In genomic region chr6:10478187-10479040, GRCh38 we compare ENCODE assay signal across 9 cellular contexts. TPM values are rescaled to one million over a fixed set of nuclear protein-coding genes. Genes with fewer than 3 reads are reported as not detected.
DNase-seq lines count a peak whose midpoint lies in the region; ATAC-seq, FAIRE-seq and TF ChIP-seq lines count a peak whose summit lies in the region.
"Had no signal": no experiment of that assay in that cellular context is flagged by ENCODE, and none has a peak within 500 bp of the region (broad histone marks: within the 10 kb centered on the region; RNA-seq: fewer than 3 reads in every experiment).

No MANE protein-coding gene starts in this region.

- no TSS peak for BruUV-seq in HepG2 (replicated peaks; lab: Mats Ljungman, UMichigan)

- H3K4me2 ChIP-seq in HepG2 (ENCODE audit: low read depth, low read length) = no peak overlapping the region

- no peaks in the 10 kb centered on the region for H3K36me3 ChIP-seq in body of pancreas (replicated peaks in 1 of 2; ENCODE audit: insufficient read depth in 1 of 2, low read depth in 2 of 2)
- no peaks in the 10 kb centered on the region for H3K36me3 ChIP-seq in HepG2 (replicated peaks in 1 of 2; ENCODE audit: control insufficient read depth in 1 of 2, insufficient read depth in 2 of 2, low read length in 2 of 2)

- 41 to 44% methylated on average over 8 to 10 of the region's 10 CpGs for WGBS in body of pancreas, 2 donors
- 33% methylated on average over 10 of the region's 10 CpGs for WGBS in HepG2 (ENCODE audit: low lambda C conversion rate)

- no peaks in the 10 kb centered on the region for H3K9me3 ChIP-seq in body of pancreas
- no peaks in the 10 kb centered on the region for H3K9me3 ChIP-seq in HepG2 (ENCODE audit: low read length)

- no peaks in the 10 kb centered on the region for H3K4me1 ChIP-seq in body of pancreas
- H3K4me1 ChIP-seq in HepG2 (ENCODE audit: insufficient read depth, low read length) = no peaks in the 10 kb centered on the region

- TF ChIP-seq EP300 in HepG2 (IDR thresholded peaks at IDR 0.05; ENCODE audit: low read depth in 2 of 2, low read length in 2 of 2) (no peak), HepG2 (CRISPR knock-in tag; IDR thresholded peaks at IDR 0.05; ENCODE audit: borderline replicate concordance) (no peak)

- POLR2A ChIA-PET in HepG2 (lab: Yijun Ruan, JAX) = interaction anchor here (0.6 to 2.2 kb wide), 5 partner anchors 27 to 259 kb away, joined by 3 to 14 read pairs (median 4); partner anchors contain the start of genes C6orf52 and PAK1IP1

- H2AFZ ChIP-seq in HepG2 (ENCODE audit: low read length) = no peak overlapping the region

- peak; percentile 54; the same call in 1 of the 2 replicates for TF ChIP-seq RAD21 in HepG2 (CRISPR knock-in tag; IDR thresholded peaks at IDR 0.05)

- H4K20me1 ChIP-seq in HepG2 (ENCODE audit: insufficient read depth, low read length) = no peaks in the 10 kb centered on the region

- H3K79me2 ChIP-seq in HepG2 (ENCODE audit: insufficient read depth, low read length) = no peaks in the 10 kb centered on the region

- in situ Hi-C loops in HepG2 (cut with HindIII; ENCODE audit: extremely low pct_ligation_motif_present, low pct_unique_long_range_greater_than_20kb) = loop anchor here (5.0 to 25.0 kb wide), 2 partner anchors 324 to 584 kb away; no protein-coding TSS in a partner anchor

- CTCF ChIA-PET in HepG2 (lab: Yijun Ruan, JAX; ENCODE audit: low intra/inter-chr PET ratio, low total read pairs) = interaction anchor here (1.0 to 3.5 kb wide), 3 partner anchors 26 to 322 kb away, joined by 4 to 41 read pairs (median 7); no protein-coding TSS in a partner anchor

- FAIRE-seq in H54 (lab: Jason Lieb, UNC) (peak; percentile 60), HepG2 (lab: Jason Lieb, UNC) (peak; percentile 80)
- FAIRE-seq: A204.1 had no signal

- DNase-seq in DMS 273 (lab: John Stamatoyannopoulos, UW; ENCODE audit: unreplicated experiment) (peak; percentile 75), DMS 273 treated with DMSO at 0.1 percent for 48 hours (lab: John Stamatoyannopoulos, UW) (no peak), H54 (ENCODE audit: insufficient read length, low spot score) (peak; percentile 25), NCI-H2227 (lab: John Stamatoyannopoulos, UW; ENCODE audit: unreplicated experiment) (peak; percentile 58), body of pancreas (peak in 1 of 4 donors; percentile 4), HepG2 (ENCODE audit: low spot score) (peak; percentile 58)

- H3K27me3 ChIP-seq in body of pancreas (no peaks in the 10 kb centered on the region), HepG2 (ENCODE audit: control insufficient read depth in 1 of 2, insufficient read depth in 2 of 2, low read length in 2 of 2) (peaks cover 0 to 7% of the 10 kb centered on the region in 2 experiments; a peak in 1 of 5 replicates)

- intact Hi-C loops in body of pancreas (cut with DNase I) = loop anchor here (5.0 kb wide), 1 partner anchor 324 kb away; no protein-coding TSS in a partner anchor
- intact Hi-C loops in HepG2 (cut with micrococcal nuclease; ENCODE audit: unreplicated experiment) = loop anchor here (1.0 to 2.0 kb wide), 4 partner anchors 26 to 323 kb away; no protein-coding TSS in a partner anchor

- no peak overlapping the region for H3K4me3 ChIP-seq in body of pancreas
- no peak overlapping the region for H3K4me3 ChIP-seq in HepG2 (replicated peaks in 1 of 3; ENCODE audit: insufficient read depth in 1 of 3, low read depth in 2 of 3, low read length in 3 of 3)

- H3K27ac ChIP-seq in body of pancreas (no peak overlapping the region), HepG2 (ENCODE audit: extremely low read length, insufficient read depth, low read length) (no peak overlapping the region)

- no peak for ATAC-seq in body of pancreas
- peak; percentile 67 for ATAC-seq in HepG2
- ATAC-seq in HG02763 (IDR thresholded peaks at IDR 0.05; ENCODE audit: unreplicated experiment) = no peak
- no peak for ATAC-seq in GM21717 (IDR thresholded peaks at IDR 0.05; ENCODE audit: unreplicated experiment)

- no peak overlapping the region for H3K9ac ChIP-seq in HepG2 (ENCODE audit: insufficient read depth, low read depth, low read length)

- TF ChIP-seq POLR2A in H54 (IDR thresholded peaks at IDR 0.05; ENCODE audit: low read depth, low read length) (no peak), body of pancreas (IDR thresholded peaks at IDR 0.05) (no peak), HepG2 (IDR thresholded peaks at IDR 0.05; ENCODE audit: insufficient read depth in 1 of 2, low read depth in 2 of 2, low read length in 2 of 2) (no peak)

- TF ChIP-seq CTCF in body of pancreas (IDR thresholded peaks at IDR 0.05) = peak; percentile 41 to 72 (median 64)
- peak; percentile 78 for TF ChIP-seq CTCF in HepG2 (CRISPR knock-in tag; IDR thresholded peaks at IDR 0.05)

TF ChIP-seq in HepG2, 621 proteins besides CTCF, POLR2A, EP300 and RAD21 (continues in another document):
- TF ChIP-seq ZNF362 (CRISPR knock-in tag; IDR thresholded peaks at IDR 0.05; ENCODE audit: borderline replicate concordance) (no peak), SOX5 (CRISPR knock-in tag; IDR thresholded peaks at IDR 0.05; ENCODE audit: borderline replicate concordance) (no peak), ZNF33B (CRISPR knock-in tag; IDR thresholded peaks at IDR 0.05) (no peak), IRF2 (CRISPR knock-in tag; IDR thresholded peaks at IDR 0.05) (no peak), GATAD1 (CRISPR knock-in tag; IDR thresholded peaks at IDR 0.05) (no peak), ZNF570 (CRISPR knock-in tag; IDR thresholded peaks at IDR 0.05; ENCODE audit: borderline replicate concordance) (no peak), SMC3 (IDR thresholded peaks at IDR 0.05; ENCODE audit: low read length) (peak; percentile 76), STAG1 (CRISPR knock-in tag; IDR thresholded peaks at IDR 0.05) (peak; percentile 92), SPEN (CRISPR knock-in tag; IDR thresholded peaks at IDR 0.05; ENCODE audit: low read depth) (no peak), KDM5A (IDR thresholded peaks at IDR 0.05; ENCODE audit: borderline replicate concordance, low read length) (no peak), PHF21A (CRISPR knock-in tag; IDR thresholded peaks at IDR 0.05) (0 out of 2 replicates have a peak, but pooled peaks have one; percentile 22), ATF2 (CRISPR knock-in tag; IDR thresholded peaks at IDR 0.05) (no peak), ZZZ3 (CRISPR knock-in tag; IDR thresholded peaks at IDR 0.05; ENCODE audit: borderline replicate concordance) (no peak), ZNF556 (CRISPR knock-in tag; IDR thresholded peaks at IDR 0.05; ENCODE audit: borderline replicate concordance) (no peak), HMGA1 (CRISPR knock-in tag; conservative IDR thresholded peaks at IDR 0.05) (no peak), ZBTB1 (CRISPR knock-in tag; IDR thresholded peaks at IDR 0.05; ENCODE audit: borderline replicate concordance) (no peak)

RNA-seq across cellular contexts. Expression of gene GCNT2, which starts 42.7 kb away (rescaled TPM):
- total RNA-seq in body of pancreas (1 to 10 TPM; 4.4 to 7.6 TPM), HepG2 (2016; rRNA removed; fragmentation: Illumina TruSeq; extraction: Trizol) (25.1 and 31.9 TPM in 2 replicates)
- total RNA-seq in HepG2 (2016; cell fraction: cytosol; rRNA removed; fragmentation: Illumina TruSeq; extraction: Trizol; ENCODE audit: low read depth) = 3.4 and 3.6 TPM in 2 replicates
- 27.9 and 31.1 TPM in 2 replicates for total RNA-seq in HepG2 (2016; cell fraction: insoluble cytoplasmic fraction; rRNA removed; fragmentation: Illumina TruSeq; extraction: Trizol)
- total RNA-seq in HepG2 (2016; cell fraction: membrane; rRNA removed; fragmentation: Illumina TruSeq; extraction: Trizol) = 14.4 and 15.6 TPM in 2 replicates
- total RNA-seq in HepG2 (2016; cell fraction: nucleus; rRNA removed; fragmentation: Illumina TruSeq; extraction: Trizol) = 41.4 and 42.7 TPM in 2 replicates
- 9.7 and 11.8 TPM in 2 replicates for polyA plus RNA-seq in HepG2 (2011; rRNA removed)
- polyA plus RNA-seq in HepG2 (2011; cell fraction: cytosol; rRNA removed) = 7.1 and 9.4 TPM in 2 replicates
- 4.6 and 5.1 TPM in 2 replicates for polyA plus RNA-seq in HepG2 (2011; cell fraction: nucleus; rRNA removed)
- 13.4 and 15.6 TPM in 2 replicates for polyA plus RNA-seq in HepG2 (2012)
- polyA plus RNA-seq in HepG2 (2016; cell fraction: cytosol; fragmentation: Illumina TruSeq; extraction: Trizol; ENCODE audit: low read depth) = 1.1 and 1.4 TPM in 2 replicates
- 14.2 and 17.2 TPM in 2 replicates for polyA plus RNA-seq in HepG2 (2016; cell fraction: insoluble cytoplasmic fraction; fragmentation: Illumina TruSeq; extraction: Trizol; ENCODE audit: low read depth)
- 5.6 and 6.3 TPM in 2 replicates for polyA plus RNA-seq in HepG2 (2016; cell fraction: membrane; fragmentation: Illumina TruSeq; extraction: Trizol; ENCODE audit: low read depth)
- polyA plus RNA-seq in HepG2 (2016; cell fraction: nucleus; fragmentation: Illumina TruSeq; extraction: Trizol; ENCODE audit: insufficient read depth, low read depth) = 22.6 and 25.7 TPM in 2 replicates
- 10.4 and 10.7 TPM in 2 replicates for polyA minus RNA-seq in HepG2 (2011; rRNA and poly(A)+ RNA removed; ENCODE audit: low replicate concordance)
- polyA minus RNA-seq in HepG2 (2011; cell fraction: cytosol; rRNA and poly(A)+ RNA removed) = 12.4 and 12.9 TPM in 2 replicates
- polyA minus RNA-seq in HepG2 (2011; cell fraction: nucleus; rRNA and poly(A)+ RNA removed) = 21.4 and 26.1 TPM in 2 replicates
